In the genomic region with DNA sequence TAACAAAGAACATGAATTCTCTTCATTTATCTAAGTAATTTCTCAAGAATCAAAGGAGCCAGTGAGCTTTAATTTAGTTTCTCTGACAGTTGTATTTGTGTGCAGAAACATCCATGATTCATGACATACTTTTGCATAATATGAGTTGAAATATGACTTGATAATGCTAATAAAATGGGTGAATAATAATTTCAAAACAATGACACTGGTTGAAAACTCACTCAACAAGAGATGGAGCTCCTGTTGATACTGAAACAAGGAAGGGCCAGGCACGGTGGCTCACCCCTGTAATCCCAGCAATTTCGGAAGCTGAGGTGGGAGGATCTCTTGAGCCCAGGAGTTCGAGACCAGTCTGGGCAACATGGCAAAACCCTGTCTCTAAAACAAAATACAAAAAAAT, we compare ENCODE assay signal across 24 cellular contexts.
"Had no signal": no experiment of that assay in that cellular context is flagged by ENCODE, and none has a peak within 500 bp of the region (broad histone marks: within the 10 kb centered on the region; RNA-seq: fewer than 3 reads in every experiment).

No MANE protein-coding gene starts in this region.

- H3K27ac ChIP-seq: heart right ventricle, pancreas, right atrium auricular region, skin epidermis, tibial artery, upper lobe of right lung had no signal

- H3K27me3 ChIP-seq: heart right ventricle, pancreas, right atrium auricular region, tibial artery, upper lobe of right lung had no signal

- H3K4me1 ChIP-seq: pancreas, upper lobe of right lung had no signal

- DNase-seq: activated CD4-positive, alpha-beta T cell treated with anti-CD3 and anti-CD28 coated beads for 4 hours; activated CD4-positive, alpha-beta T cell treated with anti-CD3 and anti-CD28 coated beads, Interleukin-2, amount 50 U/mL, for 4 hours; activated CD4-positive, CD25-positive, alpha-beta regulatory T cell; activated CD8-positive, alpha-beta memory T cell treated with anti-CD3 and anti-CD28 coated beads for 24 hours; activated effector memory CD4-positive, alpha-beta T cell treated with anti-CD3 and anti-CD28 coated beads, Interleukin-2, amount 50 U/mL, for 16 hours; activated naive CD4-positive, alpha-beta T cell treated with anti-CD3 and anti-CD28 coated beads for 36 hours; activated naive CD8-positive, alpha-beta T cell treated with anti-CD3 and anti-CD28 coated beads for 36 hours; activated T-cell treated with anti-CD3 and anti-CD28 coated beads, Interleukin-2, amount 50 U/mL, for 1 hour; dermis blood vessel endothelial cell; effector CD8-positive, alpha-beta T cell; erythroblast; heart right ventricle; midbrain; naive thymus-derived CD8-positive, alpha-beta T cell; nucleus accumbens; pancreas; stimulated activated CD4-positive, alpha-beta T cell treated with anti-CD3 and anti-CD28 coated beads, Interleukin-12 subunit alpha, Interleukin-12 subunit beta, amount 100 ng/mL, for 4 hours; stimulated activated CD4-positive, alpha-beta T cell treated with anti-CD3 and anti-CD28 coated beads, Interleukin-4, amount 100 ng/mL, for 24 hours; stimulated activated naive CD8-positive, alpha-beta T cell treated with anti-CD3 and anti-CD28 coated beads, Interleukin-15, amount 100 ng/mL, for 72 hours; upper lobe of right lung had no signal

- H3K9me3 ChIP-seq: heart right ventricle, pancreas, right atrium auricular region, tibial artery, upper lobe of right lung had no signal

- H3K4me3 ChIP-seq: heart right ventricle, pancreas, right atrium auricular region, skin epidermis, tibial artery, upper lobe of right lung had no signal

- ATAC-seq: naive thymus-derived CD8-positive, alpha-beta T cell; stimulated activated memory B cell treated with anti-CD40 and anti-IgM and Interleukin-4, amounts not matched to agents 10 μg/mL and 1 μg/mL and 100 μg/mL, for 72 hours; stimulated activated naive CD8-positive, alpha-beta T cell treated with anti-CD3 and anti-CD28 coated beads, Interleukin-15, amount 100 ng/mL, for 72 hours; upper lobe of right lung had no signal

- H3K36me3 ChIP-seq: heart right ventricle, pancreas, right atrium auricular region, tibial artery, upper lobe of right lung had no signal
